1 cellular context compared by ENCODE assay signal in genomic region chr6:87333033-87333432, GRCh38.
TF ChIP-seq lines count a peak whose summit lies in the region.

No MANE protein-coding gene starts in this region.

TF ChIP-seq in IMR-90, 13 proteins besides CTCF, POLR2A, EP300 and RAD21:
- TF ChIP-seq MAFK (IDR thresholded peaks at IDR 0.05; ENCODE audit: low read depth, low read length) (no peak), BHLHE40 (IDR thresholded peaks at IDR 0.05; ENCODE audit: low read depth, low read length) (no peak), SMC3 (IDR thresholded peaks at IDR 0.05; ENCODE audit: low read depth, low read length) (no peak), MAZ (IDR thresholded peaks at IDR 0.05; ENCODE audit: borderline replicate concordance, low read depth, low read length) (no peak), USF2 (IDR thresholded peaks at IDR 0.05; ENCODE audit: low read depth, low read length) (no peak), CEBPB (IDR thresholded peaks at IDR 0.05; ENCODE audit: low read depth, low read length) (no peak), CHD1 (IDR thresholded peaks at IDR 0.05; ENCODE audit: low read depth, low read length) (no peak), MXI1 (IDR thresholded peaks at IDR 0.05; ENCODE audit: borderline replicate concordance, low read depth, low read length) (no peak), ELK1 (IDR thresholded peaks at IDR 0.05; ENCODE audit: borderline replicate concordance, low read depth, low read length) (no peak), RFX5 (IDR thresholded peaks at IDR 0.05; ENCODE audit: low read depth, low read length) (no peak), RCOR1 (IDR thresholded peaks at IDR 0.05; ENCODE audit: insufficient replicate concordance, low read length) (no peak), NFE2L2 (IDR thresholded peaks at IDR 0.05; ENCODE audit: low read depth, low read length) (no peak), FOS (IDR thresholded peaks at IDR 0.05; ENCODE audit: low read depth, low read length) (no peak)
